24 cellular contexts compared by ENCODE assay signal in the genomic region with DNA sequence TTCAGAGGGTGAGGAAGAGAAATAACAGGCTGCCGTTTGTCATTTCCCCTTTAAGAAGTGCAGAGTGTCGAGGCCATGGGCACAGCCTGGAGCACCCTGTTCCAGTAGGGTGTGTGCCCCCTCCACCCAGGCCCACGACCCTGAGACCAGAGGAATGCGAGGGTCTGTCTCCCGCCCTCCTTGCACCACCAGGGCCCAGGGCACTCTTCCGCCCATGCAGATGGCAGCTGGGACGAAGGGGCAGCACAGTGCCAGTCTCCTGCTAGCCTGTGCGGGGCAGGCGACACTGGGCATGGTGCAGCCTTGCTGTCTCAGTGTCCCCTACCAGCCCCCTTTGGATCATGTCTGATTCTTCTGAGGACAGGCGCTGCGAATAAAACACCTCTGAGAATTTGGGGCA.
"Had no signal": no experiment of that assay in that cellular context is flagged by ENCODE, and none has a peak within 500 bp of the region (broad histone marks: within the 10 kb centered on the region; RNA-seq: fewer than 3 reads in every experiment).

No MANE protein-coding gene starts in this region.

- ATAC-seq: HepG2, Panc1, PC-3, SK-N-SH treated with all-trans-retinoic acid at 6 μM for 48 hours had no signal

- H3K27ac ChIP-seq: RWPE1, SJCRH30 had no signal

- H3K4me3 ChIP-seq: SJCRH30 had no signal

- H3K36me3 ChIP-seq: SJCRH30 had no signal

- DNase-seq: IMR-90, Karpas-422, KG1, MM.1S, NCI-H1092 treated with DMSO at 0.1 percent for 48 hours, NCI-H1436, NCI-H187, NCI-H2029, NCI-H2081 treated with DMSO at 0.1 percent for 48 hours, NCI-H2171, NCI-H226, NCI-H446, NCI-H510A, NCI-H524 treated with DMSO at 0.1 percent for 48 hours, NCI-H69, NCI-H774, PC-3, SHP77, SJCRH30, T-helper 1 cell had no signal
